8 cellular contexts compared by ENCODE assay signal in genomic region chr6:145929037-145929633, GRCh38. TPM values are rescaled to one million over a fixed set of nuclear protein-coding genes. Genes with fewer than 3 reads are reported as not detected.
DNase-seq lines count a peak whose midpoint lies in the region; ATAC-seq and TF ChIP-seq lines count a peak whose summit lies in the region.

No MANE protein-coding gene starts in this region.

- no peak overlapping the region for H3K27ac Mint-ChIP-seq in CD4-positive, alpha-beta memory T cell
- no peak overlapping the region for H3K27ac Mint-ChIP-seq in endodermal cell

- peaks cover 31% of the 10 kb centered on the region for H3K36me3 ChIP-seq in CD4-positive, alpha-beta memory T cell (ENCODE audit: insufficient read depth, low read length)
- H3K36me3 ChIP-seq in HAP-1 (replicated peaks) (peaks cover 16% of the 10 kb centered on the region), OCI-LY7 (ENCODE audit: insufficient read depth, low read length) (peaks cover 79% of the 10 kb centered on the region), endodermal cell (ENCODE audit: control insufficient read depth, insufficient read depth, low read length) (peaks cover 82% of the 10 kb centered on the region), neutrophil (peaks cover 46% of the 10 kb centered on the region)

- H3K79me2 ChIP-seq in OCI-LY7 (ENCODE audit: insufficient read depth, low read depth, low read length) = no peaks in the 10 kb centered on the region

- no peak overlapping the region for H3K27ac ChIP-seq in CD4-positive, alpha-beta memory T cell (ENCODE audit: low read depth, low read length)
- H3K27ac ChIP-seq in OCI-LY7 (ENCODE audit: low read depth, low read length, poor library complexity, severe bottlenecking) (no peak overlapping the region), endodermal cell (ENCODE audit: low read depth, low read length) (no peak overlapping the region), neutrophil (no peak overlapping the region)

- POLR2A ChIA-PET in CD4-positive, alpha-beta memory T cell (lab: Charles Lee; ENCODE audit: partially characterized antibody) = no interaction called here
- POLR2A ChIA-PET in OCI-LY7 (lab: Charles Lee) = interaction anchor here (0.6 to 2.3 kb wide), 9 partner anchors 9 to 194 kb away, joined by 3 to 6 read pairs (median 4); partner anchors contain the start of gene EPM2A

- H4K20me1 ChIP-seq in OCI-LY7 (ENCODE audit: insufficient read depth, low read length) = 0 out of 2 replicates have a peak, but pooled peaks cover 11% of the 10 kb centered on the region

- peak; percentile 98 for TF ChIP-seq CTCF in OCI-LY7 (conservative IDR thresholded peaks at IDR 0.05; ENCODE audit: low read length)
- TF ChIP-seq CTCF in endodermal cell (conservative IDR thresholded peaks at IDR 0.05) = peak; percentile 86
- TF ChIP-seq CTCF in neutrophil (IDR thresholded peaks at IDR 0.05) = peak; percentile 46

- peaks cover 39 to 47% of the 10 kb centered on the region in 2 donors for H3K36me3 Mint-ChIP-seq in CD4-positive, alpha-beta memory T cell
- H3K36me3 Mint-ChIP-seq in endodermal cell (ENCODE audit: low read depth) = peaks cover 34% of the 10 kb centered on the region

- H2AFZ ChIP-seq in OCI-LY7 (ENCODE audit: low read length) = no peak overlapping the region

- DNase-seq in CD4-positive, alpha-beta memory T cell = peak in 4 of 5 donors; percentile 13 to 28 (median 20)
- peak; percentile 17 to 61 for DNase-seq in HAP-1 (ENCODE audit: low spot score in 2 of 2)
- peak; percentile 63 for DNase-seq in OCI-LY7 (ENCODE audit: low spot score)
- no peak for DNase-seq in endodermal cell
- DNase-seq in 8988T = no peak

- no peaks in the 10 kb centered on the region for H3K4me1 ChIP-seq in CD4-positive, alpha-beta memory T cell (ENCODE audit: insufficient read depth, low read length)
- H3K4me1 ChIP-seq in HAP-1 = peaks cover 6% of the 10 kb centered on the region; the same call in 1 of the 2 replicates
- H3K4me1 ChIP-seq in OCI-LY7 (ENCODE audit: insufficient read depth, low read length, poor library complexity, severe bottlenecking) = no peaks in the 10 kb centered on the region
- no peaks in the 10 kb centered on the region for H3K4me1 ChIP-seq in endodermal cell (ENCODE audit: control insufficient read depth, insufficient read depth, low read length)
- no peaks in the 10 kb centered on the region for H3K4me1 ChIP-seq in neutrophil (ENCODE audit: control insufficient read depth in 1 of 2, insufficient read depth in 1 of 2, low read depth in 1 of 2, low read length in 1 of 2)

- no peaks in the 10 kb centered on the region for H3K4me1 Mint-ChIP-seq in CD4-positive, alpha-beta memory T cell
- H3K4me1 Mint-ChIP-seq in endodermal cell = no peaks in the 10 kb centered on the region

- no peak overlapping the region for H3K4me3 Mint-ChIP-seq in CD4-positive, alpha-beta memory T cell
- H3K4me3 Mint-ChIP-seq in endodermal cell = no peak overlapping the region

- no peak overlapping the region for H3K4me3 ChIP-seq in CD4-positive, alpha-beta memory T cell (ENCODE audit: low read length in 2 of 2)
- H3K4me3 ChIP-seq in HAP-1 = no peak overlapping the region
- no peak overlapping the region for H3K4me3 ChIP-seq in OCI-LY7 (ENCODE audit: low read depth, low read length, poor library complexity, severe bottlenecking)
- no peak overlapping the region for H3K4me3 ChIP-seq in endodermal cell (ENCODE audit: low read length)
- H3K4me3 ChIP-seq in neutrophil (ENCODE audit: low read depth in 1 of 2, low read length in 1 of 2) = no peak overlapping the region

- H3K9me2 ChIP-seq in OCI-LY7 (ENCODE audit: insufficient read depth, low read length) = no peaks in the 10 kb centered on the region

- WGBS in endodermal cell (ENCODE audit: insufficient coverage in 1 of 2, insufficient read length in 1 of 2), 2 experiments = 41% methylated on average over 2 of the region's 4 CpGs; no CpG with 5 or more reads in 1 of the 2 experiments

- no peaks in the 10 kb centered on the region for H3K27me3 Mint-ChIP-seq in CD4-positive, alpha-beta memory T cell
- no peaks in the 10 kb centered on the region for H3K27me3 Mint-ChIP-seq in endodermal cell (ENCODE audit: insufficient read depth)

- no peak overlapping the region for H3K4me2 ChIP-seq in OCI-LY7 (ENCODE audit: low read length)

- no peak overlapping the region for H3K9ac ChIP-seq in endodermal cell (ENCODE audit: extremely low read depth, low read length, poor library complexity, severe bottlenecking)

- CTCF ChIA-PET in CD4-positive, alpha-beta memory T cell (lab: Charles Lee; ENCODE audit: partially characterized antibody) = interaction anchor here (1.1 to 3.2 kb wide), 6 partner anchors 13 to 845 kb away, joined by 3 to 13 read pairs (median 6); partner anchors contain the start of genes FBXO30 and SHPRH
- CTCF ChIA-PET in OCI-LY7 (lab: Charles Lee; ENCODE audit: unreplicated experiment) = no interaction called here

- in situ Hi-C loops in HAP-1 (cut with MboI; ENCODE audit: low sequenced_read_pairs) = no loop called here

- intact Hi-C loops in CD4-positive, alpha-beta memory T cell (cut with micrococcal nuclease) = loop anchor here (1.0 kb wide), 2 partner anchors 771 to 846 kb away; no protein-coding TSS in a partner anchor
- intact Hi-C loops in OCI-LY7 (cut with micrococcal nuclease; ENCODE audit: unreplicated experiment) = loop anchor here (5.0 kb wide), 1 partner anchor 773 kb away; no protein-coding TSS in a partner anchor

- no peaks in the 10 kb centered on the region for H3K9me3 ChIP-seq in CD4-positive, alpha-beta memory T cell (ENCODE audit: control insufficient read depth in 1 of 2, low read length in 2 of 2)
- H3K9me3 ChIP-seq in HAP-1 (no peaks in the 10 kb centered on the region), OCI-LY7 (ENCODE audit: low read length) (no peaks in the 10 kb centered on the region), endodermal cell (ENCODE audit: control insufficient read depth, low read length) (no peaks in the 10 kb centered on the region), neutrophil (no peaks in the 10 kb centered on the region)

- no peaks in the 10 kb centered on the region for H3K9me3 Mint-ChIP-seq in CD4-positive, alpha-beta memory T cell
- H3K9me3 Mint-ChIP-seq in endodermal cell = no peaks in the 10 kb centered on the region

- no peak for ATAC-seq in GM21576 (IDR thresholded peaks at IDR 0.05; ENCODE audit: unreplicated experiment)
- ATAC-seq in GM21390 (IDR thresholded peaks at IDR 0.05; ENCODE audit: unreplicated experiment) = no peak

- no peaks in the 10 kb centered on the region for H3K27me3 ChIP-seq in CD4-positive, alpha-beta memory T cell (ENCODE audit: insufficient read depth, low read length)
- H3K27me3 ChIP-seq in HAP-1 (ENCODE audit: low read depth) (no peaks in the 10 kb centered on the region), endodermal cell (ENCODE audit: control insufficient read depth, insufficient read depth, low read length, poor library complexity, severe bottlenecking) (no peaks in the 10 kb centered on the region), neutrophil (no peaks in the 10 kb centered on the region)

- no TSS peak for BruUV-seq in OCI-LY7 (replicated peaks; lab: Mats Ljungman, UMichigan)

RNA-seq across cellular contexts. Expression of gene SHPRH, which starts 35.0 kb away (rescaled TPM):
- total RNA-seq in CD4-positive, alpha-beta memory T cell = 10 to 100 TPM; 37.5 to 38.8 TPM
- 1 to 10 TPM; 6.7 to 7.5 TPM for polyA plus RNA-seq in CD4-positive, alpha-beta memory T cell
- total RNA-seq in OCI-LY7 (2014; rRNA removed; shearing (Covaris generic)) = 28.1 and 28.8 TPM in 2 replicates
- total RNA-seq in OCI-LY7 (2022) = 27.7 and 32.6 TPM in 2 replicates
- 10 to 100 TPM; 32.1 to 32.4 TPM for total RNA-seq in endodermal cell
- polyA plus RNA-seq in endodermal cell (2013, experiment 1 of 2) = 20.3 TPM
- polyA plus RNA-seq in endodermal cell (2013, experiment 2 of 2) = 20.0 TPM

Comparison
In these comparisons a context has a peak if more than half of its experiments do, and no peak if none do; other contexts are left out.
1. DNase-seq: peak in CD4-positive, alpha-beta memory T cell (4 of 5), HAP-1 (2 of 2) and OCI-LY7 (single experiment); none in endodermal cell (single experiment) and 8988T (single experiment).
2. CTCF ChIP-seq: peak in every context shown above with its lines; median percentile 98 in OCI-LY7; 86 in endodermal cell; 46 in neutrophil.